In genomic region chr1:42181687-42182086, GRCh38 we compare ENCODE assay signal across 1 cellular context.
TF ChIP-seq lines count a peak whose summit lies in the region.

No MANE protein-coding gene starts in this region.

TF ChIP-seq in HEK293, 187 proteins besides CTCF, POLR2A, EP300 and RAD21 (continued from another document):
- TF ChIP-seq ATF2 (tag by site-specific recombination; IDR thresholded peaks at IDR 0.05; ENCODE audit: low read depth): no peak
- TF ChIP-seq ZNF391 (tag by site-specific recombination; IDR thresholded peaks at IDR 0.05; ENCODE audit: borderline replicate concordance, low read depth): no peak
- TF ChIP-seq ZNF571 (tag by site-specific recombination; IDR thresholded peaks at IDR 0.05): no peak
